ENCODE assay signal across 11 cellular contexts in the genomic region with DNA sequence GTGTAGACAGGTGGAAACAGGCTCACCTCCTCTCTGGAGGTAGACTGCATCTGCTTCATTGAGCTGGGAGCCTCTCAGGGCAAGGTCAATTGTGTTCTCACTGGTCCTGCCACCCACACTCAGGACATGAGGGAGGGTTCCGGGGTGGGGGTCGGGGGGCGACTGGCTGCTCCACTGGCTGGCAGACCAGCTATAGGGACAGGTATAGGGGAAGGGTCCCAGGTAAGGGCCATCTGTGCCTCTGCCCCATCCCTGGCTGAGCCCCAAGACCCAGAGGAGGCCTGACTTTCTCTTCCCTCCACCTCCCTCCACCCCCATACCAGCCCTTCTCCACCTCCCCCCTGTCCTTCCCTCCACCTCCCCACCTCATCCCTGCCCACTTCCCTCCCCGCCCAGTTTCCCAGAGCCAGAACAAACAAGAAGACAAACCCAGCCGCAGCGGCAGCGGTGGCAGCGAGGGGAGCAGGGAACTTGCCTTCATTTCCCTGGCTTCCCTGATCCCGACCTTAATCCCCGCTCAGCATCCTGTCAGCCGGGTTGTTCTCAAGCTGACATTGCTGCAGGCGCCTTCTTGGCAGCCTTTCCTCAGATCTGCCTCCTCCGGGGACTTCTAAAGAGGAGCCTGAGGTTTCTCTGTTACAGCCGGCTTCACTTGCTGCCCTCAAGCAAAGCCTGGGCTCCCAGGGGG. TPM values are rescaled to one million over a fixed set of nuclear protein-coding genes. Genes with fewer than 3 reads are reported as not detected.
A peak's percentile ranks its signal among the peaks of the same experiment; 100 is the strongest.
DNase-seq lines count a peak whose midpoint lies in the region; ATAC-seq and TF ChIP-seq lines count a peak whose summit lies in the region.
"Had no signal": no experiment of that assay in that cellular context is flagged by ENCODE, and none has a peak within 500 bp of the region (broad histone marks: within the 10 kb centered on the region; RNA-seq: fewer than 3 reads in every experiment).

No MANE protein-coding gene starts in this region.

- H3K9me3 ChIP-seq in mucosa of rectum (ENCODE audit: control insufficient read depth in 2 of 2, low read length in 2 of 2): no peaks in the 10 kb centered on the region
- H3K9me3 ChIP-seq: psoas muscle had no signal

- TF ChIP-seq CTCF in chondrocyte (IDR thresholded peaks at IDR 0.05) (no peak), dorsolateral prefrontal cortex (IDR thresholded peaks at IDR 0.05 in 54 of 56, conservative IDR thresholded peaks at IDR 0.05 in 2 of 56; ENCODE audit: low read depth in 1 of 56, partially characterized antibody in 56 of 56) (no peak)

- H3K36me3 ChIP-seq in mucosa of rectum (ENCODE audit: control insufficient read depth in 2 of 2, insufficient read depth in 2 of 2, low read length in 2 of 2): no peaks in the 10 kb centered on the region

- H3K4me1 Mint-ChIP-seq in chondrocyte (ENCODE audit: low read depth): peaks cover 26% of the 10 kb centered on the region

- H3K4me3 Mint-ChIP-seq in chondrocyte (ENCODE audit: unreplicated experiment): peak overlapping the region; percentile 41
- H3K4me3 Mint-ChIP-seq: CD4-positive, alpha-beta memory T cell had no signal

- intact Hi-C loops in dorsolateral prefrontal cortex (cut with DNase I): no loop called here

- H3K9me3 Mint-ChIP-seq in chondrocyte (ENCODE audit: low read depth): no peaks in the 10 kb centered on the region
- H3K9me3 Mint-ChIP-seq in activated naive CD4-positive, alpha-beta T cell treated with anti-CD3 and anti-CD28 coated beads, Interleukin-2, amount 50 U/mL, for 72 hours: no peaks in the 10 kb centered on the region
- H3K9me3 Mint-ChIP-seq: CD4-positive, alpha-beta memory T cell had no signal

- H3K4me3 ChIP-seq in mucosa of rectum (ENCODE audit: low read length in 2 of 2): peak overlapping the region; percentile 9 to 42
- H3K4me3 ChIP-seq in dorsolateral prefrontal cortex: no peak overlapping the region
- H3K4me3 ChIP-seq: psoas muscle had no signal

- H3K27me3 ChIP-seq in mucosa of rectum (ENCODE audit: control insufficient read depth in 2 of 2, insufficient read depth in 2 of 2, low read length in 2 of 2) (peaks cover 0 to 7% of the 10 kb centered on the region in 2 donors), dorsolateral prefrontal cortex (peaks cover 0 to 52% (median 17%) of the 10 kb centered on the region in 45 donors)

- H3K4me1 ChIP-seq in mucosa of rectum (ENCODE audit: control insufficient read depth in 2 of 2, insufficient read depth in 2 of 2, low read length in 2 of 2): peaks cover 12 to 14% of the 10 kb centered on the region in 2 donors
- H3K4me1 ChIP-seq: psoas muscle had no signal

- peaks cover 2% of the 10 kb centered on the region for H3K36me3 Mint-ChIP-seq in chondrocyte (ENCODE audit: low read depth)
- H3K36me3 Mint-ChIP-seq in activated naive CD4-positive, alpha-beta T cell treated with anti-CD3 and anti-CD28 coated beads, Interleukin-2, amount 50 U/mL, for 72 hours: no peaks in the 10 kb centered on the region
- H3K36me3 Mint-ChIP-seq: CD4-positive, alpha-beta memory T cell had no signal

- H3K27ac ChIP-seq in mucosa of rectum (ENCODE audit: low read depth in 2 of 2, low read length in 2 of 2) (no peak overlapping the region), dorsolateral prefrontal cortex (no peak overlapping the region)
- H3K27ac ChIP-seq: psoas muscle had no signal

- no peak for ATAC-seq in activated naive CD4-positive, alpha-beta T cell treated with anti-CD3 and anti-CD28 coated beads, Interleukin-2, amount 50 U/mL, for 72 hours
- ATAC-seq: psoas muscle had no signal

- H3K9ac ChIP-seq in mucosa of rectum (ENCODE audit: low read depth in 1 of 2, low read length in 2 of 2): peak overlapping the region; percentile 47 to 54

- H3K27me3 Mint-ChIP-seq in chondrocyte (ENCODE audit: low read depth): peaks cover 30% of the 10 kb centered on the region

- H3K27ac Mint-ChIP-seq in chondrocyte (ENCODE audit: unreplicated experiment): no peak overlapping the region
- H3K27ac Mint-ChIP-seq in activated naive CD4-positive, alpha-beta T cell treated with anti-CD3 and anti-CD28 coated beads, Interleukin-2, amount 50 U/mL, for 72 hours: no peak overlapping the region

- DNase-seq in AG20443 (ENCODE audit: low spot score) (peak; percentile 24), NCI-H1092 (lab: John Stamatoyannopoulos, UW) (peak; percentile 35), chondrocyte (ENCODE audit: low spot score) (no peak), GM19240 (ENCODE audit: insufficient read length, low spot score) (no peak), HUDEP-2 (lab: John Stamatoyannopoulos, UW; ENCODE audit: unreplicated experiment in 76 of 76) (no peak), dorsolateral prefrontal cortex (no peak)
- no peak for DNase-seq in activated naive CD4-positive, alpha-beta T cell treated with anti-CD3 and anti-CD28 coated beads, Interleukin-2, amount 50 U/mL, for 72 hours (ENCODE audit: low spot score in 2 of 2)
- DNase-seq: CD4-positive, alpha-beta memory T cell; NCI-H187 treated with DMSO at 0.1 percent for 48 hours; psoas muscle had no signal

RNA-seq across cellular contexts. Expression of a gene that starts 18.3 kb away (rescaled TPM):
- 17.2 to 19.8 TPM (median 18.6 TPM) in 3 replicates for total RNA-seq in chondrocyte
- 10 to 100 TPM in 1 of 2 donors, 1 to 10 TPM in 1; 3.7 to 17.4 TPM for total RNA-seq in activated naive CD4-positive, alpha-beta T cell treated with anti-CD3 and anti-CD28 coated beads, Interleukin-2, amount 50 U/mL, for 72 hours
- total RNA-seq in dorsolateral prefrontal cortex: 10 to 100 TPM; 19.2 to 35.8 (median 25.0) TPM

Comparison
In these comparisons a context has a peak if more than half of its experiments do, and no peak if none do; other contexts are left out.
1. DNase-seq: peak in AG20443 (single experiment) and NCI-H1092 (single experiment); none in chondrocyte (single experiment), GM19240 (single experiment), HUDEP-2 (0 of 76), activated naive CD4-positive, alpha-beta T cell treated with anti-CD3 and anti-CD28 coated beads, Interleukin-2, amount 50 U/mL, for 72 hours (0 of 2) and dorsolateral prefrontal cortex (0 of 10).
2. H3K4me3 ChIP-seq: peak in mucosa of rectum (2 of 2); none in dorsolateral prefrontal cortex (0 of 59).